Comparison of ENCODE assay signal across 11 cellular contexts in the genomic region with DNA sequence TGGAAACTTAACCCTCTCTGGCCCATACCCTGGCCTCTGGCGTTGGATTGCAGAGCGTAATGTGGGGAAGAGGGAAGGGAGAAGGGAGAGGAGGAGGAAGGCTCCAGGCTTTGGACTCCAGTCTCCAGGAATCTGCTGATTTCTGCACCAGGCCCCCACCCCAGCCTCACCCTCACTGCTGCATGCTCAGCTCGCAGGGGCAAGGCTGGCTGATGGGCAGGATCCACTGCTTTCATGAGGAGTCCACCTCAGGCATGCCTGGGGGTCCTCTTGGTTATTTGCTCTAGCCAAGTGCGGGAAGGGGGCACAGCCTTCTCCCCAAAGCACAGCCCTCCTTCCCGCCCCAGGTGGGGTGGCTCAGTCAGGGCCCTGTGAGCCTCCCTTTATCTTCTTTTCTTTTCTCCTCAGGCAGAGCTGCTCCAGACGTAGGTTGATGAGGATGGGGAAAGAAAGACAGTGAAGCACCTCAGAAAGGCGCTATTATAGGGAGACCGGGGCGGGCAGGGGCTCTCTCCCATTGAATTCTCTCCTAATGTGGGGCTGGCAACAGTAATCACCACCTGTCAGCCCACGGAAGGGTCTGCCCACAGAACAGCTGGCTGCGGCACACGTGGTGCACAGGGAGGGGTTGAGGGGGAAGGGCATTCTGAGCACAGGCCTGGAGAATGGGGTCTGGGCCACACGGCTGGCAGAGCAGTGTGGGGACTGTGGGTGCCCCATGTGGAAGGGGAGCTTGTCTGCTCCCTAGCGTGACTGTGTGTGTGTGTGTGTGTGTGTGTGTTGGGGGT. TPM values are rescaled to one million over a fixed set of nuclear protein-coding genes. Genes with fewer than 3 reads are reported as not detected.
DNase-seq lines count a peak whose midpoint lies in the region; FAIRE-seq and TF ChIP-seq lines count a peak whose summit lies in the region.
"Had no signal": no experiment of that assay in that cellular context is flagged by ENCODE, and none has a peak within 500 bp of the region (broad histone marks: within the 10 kb centered on the region; RNA-seq: fewer than 3 reads in every experiment).

No MANE protein-coding gene starts in this region.

- TF ChIP-seq CTCF in HEK293 (tag by site-specific recombination; IDR thresholded peaks at IDR 0.05) (no peak), glutamatergic neuron (IDR thresholded peaks at IDR 0.05; ENCODE audit: partially characterized antibody, unreplicated experiment) (no peak)

- peak; percentile 34 for DNase-seq in SK-N-DZ (ENCODE audit: low spot score)
- DNase-seq in glutamatergic neuron = no peak
- DNase-seq in stimulated activated CD4-positive, alpha-beta T cell treated with anti-CD3 and anti-CD28 coated beads, Interleukin-15, amount 100 ng/mL, for 24 hours = no peak
- DNase-seq in RKO (ENCODE audit: low spot score) = no peak
- DNase-seq in frontal cortex (ENCODE audit: low spot score in 2 of 2) = no peak
- DNase-seq in NCI-H128 (lab: John Stamatoyannopoulos, UW; ENCODE audit: unreplicated experiment) = no peak
- DNase-seq: Karpas-422 had no signal

- H3K36me3 ChIP-seq in HEK293 (ENCODE audit: control insufficient read depth in 2 of 2, insufficient read depth in 1 of 2, low read length in 2 of 2) = no peaks in the 10 kb centered on the region

- peaks cover 13% of the 10 kb centered on the region for H3K27me3 Mint-ChIP-seq in glutamatergic neuron (ENCODE audit: unreplicated experiment)

- POLR2A ChIA-PET in HEK293 (lab: Yijun Ruan, JAX) = no interaction called here

- H3K4me1 Mint-ChIP-seq in glutamatergic neuron (ENCODE audit: low read depth, unreplicated experiment) = peaks cover 26% of the 10 kb centered on the region

- peak overlapping the region; percentile 44 for H3K27ac Mint-ChIP-seq in glutamatergic neuron (ENCODE audit: unreplicated experiment)
- H3K27ac Mint-ChIP-seq: progenitor cell of endocrine pancreas had no signal

- H3K27ac ChIP-seq in HEK293 (ENCODE audit: extremely low read depth, low read depth, low read length) = no peak overlapping the region
- H3K27ac ChIP-seq in skin epidermis = peak overlapping the region in 18 of 21 experiments; percentile 6 to 80 (median 50)

- H3K36me3 Mint-ChIP-seq in glutamatergic neuron (ENCODE audit: unreplicated experiment) = no peaks in the 10 kb centered on the region

- CTCF ChIA-PET in HEK293 (lab: Yijun Ruan, JAX) = no interaction called here

- no peaks in the 10 kb centered on the region for H3K9me3 ChIP-seq in HEK293 (ENCODE audit: control insufficient read depth, insufficient read depth, low read depth, low read length)

- H3K4me1 ChIP-seq in HEK293 (ENCODE audit: control insufficient read depth, insufficient read depth, low read length) = peaks cover 5% of the 10 kb centered on the region; the same call in 1 of the 2 replicates

- H3K4me3 ChIP-seq in HEK293 (ENCODE audit: low read depth, low read length) (no peak overlapping the region), skin epidermis (peak overlapping the region in 1 of 7 experiments; percentile 25)

- no peak for FAIRE-seq in frontal cortex (lab: Jason Lieb, UNC)
- FAIRE-seq: GM18507 had no signal

- no peak overlapping the region for H3K4me3 Mint-ChIP-seq in glutamatergic neuron (ENCODE audit: unreplicated experiment)

- peaks cover 5% of the 10 kb centered on the region for H3K9me3 Mint-ChIP-seq in glutamatergic neuron (ENCODE audit: unreplicated experiment)

TF ChIP-seq in HEK293, 187 proteins besides CTCF, POLR2A, EP300 and RAD21:
- TF ChIP-seq, protein P1, sequence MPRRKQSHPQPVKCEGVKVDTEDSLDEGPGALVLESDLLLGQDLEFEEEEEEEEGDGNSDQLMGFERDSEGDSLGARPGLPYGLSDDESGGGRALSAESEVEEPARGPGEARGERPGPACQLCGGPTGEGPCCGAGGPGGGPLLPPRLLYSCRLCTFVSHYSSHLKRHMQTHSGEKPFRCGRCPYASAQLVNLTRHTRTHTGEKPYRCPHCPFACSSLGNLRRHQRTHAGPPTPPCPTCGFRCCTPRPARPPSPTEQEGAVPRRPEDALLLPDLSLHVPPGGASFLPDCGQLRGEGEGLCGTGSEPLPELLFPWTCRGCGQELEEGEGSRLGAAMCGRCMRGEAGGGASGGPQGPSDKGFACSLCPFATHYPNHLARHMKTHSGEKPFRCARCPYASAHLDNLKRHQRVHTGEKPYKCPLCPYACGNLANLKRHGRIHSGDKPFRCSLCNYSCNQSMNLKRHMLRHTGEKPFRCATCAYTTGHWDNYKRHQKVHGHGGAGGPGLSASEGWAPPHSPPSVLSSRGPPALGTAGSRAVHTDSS (tag by site-specific recombination; IDR thresholded peaks at IDR 0.05) = no peak
- TF ChIP-seq ZFHX2 (tag by site-specific recombination; conservative IDR thresholded peaks at IDR 0.05) (peak; percentile 49), ZNF423 (tag by site-specific recombination; IDR thresholded peaks at IDR 0.05) (no peak), ZNF354C (tag by site-specific recombination; IDR thresholded peaks at IDR 0.05; ENCODE audit: borderline replicate concordance, low read depth) (no peak), HOXC10 (CRISPR knock-in tag; IDR thresholded peaks at IDR 0.05) (no peak)

RNA-seq across cellular contexts. Expression of gene OLFML3, which starts 3.9 kb away (rescaled TPM):
- polyA plus RNA-seq in SK-N-DZ (2014; cell fraction: cytosol; rRNA removed) = 12.2 and 12.3 TPM in 2 replicates
- 5.3 and 6.9 TPM in 2 replicates for polyA plus RNA-seq in SK-N-DZ (2014; cell fraction: nucleus; rRNA removed)
- 2.9 TPM for total RNA-seq in glutamatergic neuron (ENCODE audit: unreplicated experiment)
- total RNA-seq in frontal cortex = 17.5 TPM

RNA-seq across cellular contexts. Expression of gene HIPK1, which starts 54.0 kb away (rescaled TPM):
- 11.6 and 13.5 TPM in 2 replicates for polyA plus RNA-seq in SK-N-DZ (2014; cell fraction: cytosol; rRNA removed)
- polyA plus RNA-seq in SK-N-DZ (2014; cell fraction: nucleus; rRNA removed) = 15.4 and 21.5 TPM in 2 replicates
- total RNA-seq in glutamatergic neuron (ENCODE audit: unreplicated experiment) = 41.0 TPM
- total RNA-seq in frontal cortex = 35.5 TPM
